ENCODE assay signal across 3 cellular contexts in the genomic region with DNA sequence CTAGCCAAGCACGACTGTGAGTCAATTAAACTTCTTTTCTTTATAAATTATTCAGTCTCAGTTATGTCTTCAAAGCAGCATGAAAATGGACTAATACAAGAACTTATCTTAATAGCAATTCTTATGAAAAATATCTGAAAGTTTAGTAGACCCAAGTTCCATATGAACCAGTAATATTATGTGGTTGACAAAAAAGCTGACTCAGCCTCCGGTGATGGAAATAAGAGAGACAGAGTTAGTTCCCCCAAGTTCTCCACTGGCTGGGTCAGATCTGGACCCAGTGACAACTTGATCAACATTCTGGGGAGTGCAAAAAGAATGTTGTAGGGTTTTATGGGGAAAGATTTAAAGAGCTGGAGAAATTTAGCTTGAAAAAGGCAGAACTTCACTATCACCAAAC.
TF ChIP-seq lines count a peak whose summit lies in the region.

No MANE protein-coding gene starts in this region.

TF ChIP-seq in A549, 52 proteins besides CTCF, POLR2A, EP300 and RAD21:
- TF ChIP-seq MAFK (IDR thresholded peaks at IDR 0.05; ENCODE audit: partially characterized antibody) (peak; percentile 68), PHF8 (IDR thresholded peaks at IDR 0.05; ENCODE audit: borderline replicate concordance, low read depth) (no peak)
TF ChIP-seq in A549: peak in this region for 1.

TF ChIP-seq in IMR-90, 13 proteins besides CTCF, POLR2A, EP300 and RAD21:
- TF ChIP-seq CHD1 (IDR thresholded peaks at IDR 0.05; ENCODE audit: low read depth, low read length) (no peak), MAZ (IDR thresholded peaks at IDR 0.05; ENCODE audit: borderline replicate concordance, low read depth, low read length) (no peak), MAFK (IDR thresholded peaks at IDR 0.05; ENCODE audit: low read depth, low read length) (peak; percentile 79)
- TF ChIP-seq, protein P1, sequence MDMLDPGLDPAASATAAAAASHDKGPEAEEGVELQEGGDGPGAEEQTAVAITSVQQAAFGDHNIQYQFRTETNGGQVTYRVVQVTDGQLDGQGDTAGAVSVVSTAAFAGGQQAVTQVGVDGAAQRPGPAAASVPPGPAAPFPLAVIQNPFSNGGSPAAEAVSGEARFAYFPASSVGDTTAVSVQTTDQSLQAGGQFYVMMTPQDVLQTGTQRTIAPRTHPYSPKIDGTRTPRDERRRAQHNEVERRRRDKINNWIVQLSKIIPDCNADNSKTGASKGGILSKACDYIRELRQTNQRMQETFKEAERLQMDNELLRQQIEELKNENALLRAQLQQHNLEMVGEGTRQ (IDR thresholded peaks at IDR 0.05; ENCODE audit: low read depth, low read length): no peak
- TF ChIP-seq, protein P2, sequence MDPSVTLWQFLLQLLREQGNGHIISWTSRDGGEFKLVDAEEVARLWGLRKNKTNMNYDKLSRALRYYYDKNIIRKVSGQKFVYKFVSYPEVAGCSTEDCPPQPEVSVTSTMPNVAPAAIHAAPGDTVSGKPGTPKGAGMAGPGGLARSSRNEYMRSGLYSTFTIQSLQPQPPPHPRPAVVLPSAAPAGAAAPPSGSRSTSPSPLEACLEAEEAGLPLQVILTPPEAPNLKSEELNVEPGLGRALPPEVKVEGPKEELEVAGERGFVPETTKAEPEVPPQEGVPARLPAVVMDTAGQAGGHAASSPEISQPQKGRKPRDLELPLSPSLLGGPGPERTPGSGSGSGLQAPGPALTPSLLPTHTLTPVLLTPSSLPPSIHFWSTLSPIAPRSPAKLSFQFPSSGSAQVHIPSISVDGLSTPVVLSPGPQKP (IDR thresholded peaks at IDR 0.05; ENCODE audit: borderline replicate concordance, low read depth, low read length): no peak

TF ChIP-seq in H1, 55 proteins besides CTCF, POLR2A, EP300 and RAD21:
- TF ChIP-seq SAP30 (IDR thresholded peaks at IDR 0.05; ENCODE audit: insufficient read depth, insufficient replicate concordance, low read length) (no peak), RFX5 (IDR thresholded peaks at IDR 0.05; ENCODE audit: borderline replicate concordance, low read depth, low read length) (no peak), ZNF274 (IDR thresholded peaks at IDR 0.05; ENCODE audit: borderline replicate concordance, extremely low read depth, low read length) (no peak), TAF7 (optimal IDR thresholded peaks at IDR 0.05; ENCODE audit: borderline replicate concordance, low read depth, low read length) (no peak), KDM1A (IDR thresholded peaks at IDR 0.05; ENCODE audit: borderline replicate concordance, low read length) (no peak), JUND (IDR thresholded peaks at IDR 0.05; ENCODE audit: low read length) (no peak), MAFK (IDR thresholded peaks at IDR 0.05; ENCODE audit: low read depth, low read length) (peak; percentile 33; the same call in 1 of the 2 replicates)
- TF ChIP-seq, protein P3, sequence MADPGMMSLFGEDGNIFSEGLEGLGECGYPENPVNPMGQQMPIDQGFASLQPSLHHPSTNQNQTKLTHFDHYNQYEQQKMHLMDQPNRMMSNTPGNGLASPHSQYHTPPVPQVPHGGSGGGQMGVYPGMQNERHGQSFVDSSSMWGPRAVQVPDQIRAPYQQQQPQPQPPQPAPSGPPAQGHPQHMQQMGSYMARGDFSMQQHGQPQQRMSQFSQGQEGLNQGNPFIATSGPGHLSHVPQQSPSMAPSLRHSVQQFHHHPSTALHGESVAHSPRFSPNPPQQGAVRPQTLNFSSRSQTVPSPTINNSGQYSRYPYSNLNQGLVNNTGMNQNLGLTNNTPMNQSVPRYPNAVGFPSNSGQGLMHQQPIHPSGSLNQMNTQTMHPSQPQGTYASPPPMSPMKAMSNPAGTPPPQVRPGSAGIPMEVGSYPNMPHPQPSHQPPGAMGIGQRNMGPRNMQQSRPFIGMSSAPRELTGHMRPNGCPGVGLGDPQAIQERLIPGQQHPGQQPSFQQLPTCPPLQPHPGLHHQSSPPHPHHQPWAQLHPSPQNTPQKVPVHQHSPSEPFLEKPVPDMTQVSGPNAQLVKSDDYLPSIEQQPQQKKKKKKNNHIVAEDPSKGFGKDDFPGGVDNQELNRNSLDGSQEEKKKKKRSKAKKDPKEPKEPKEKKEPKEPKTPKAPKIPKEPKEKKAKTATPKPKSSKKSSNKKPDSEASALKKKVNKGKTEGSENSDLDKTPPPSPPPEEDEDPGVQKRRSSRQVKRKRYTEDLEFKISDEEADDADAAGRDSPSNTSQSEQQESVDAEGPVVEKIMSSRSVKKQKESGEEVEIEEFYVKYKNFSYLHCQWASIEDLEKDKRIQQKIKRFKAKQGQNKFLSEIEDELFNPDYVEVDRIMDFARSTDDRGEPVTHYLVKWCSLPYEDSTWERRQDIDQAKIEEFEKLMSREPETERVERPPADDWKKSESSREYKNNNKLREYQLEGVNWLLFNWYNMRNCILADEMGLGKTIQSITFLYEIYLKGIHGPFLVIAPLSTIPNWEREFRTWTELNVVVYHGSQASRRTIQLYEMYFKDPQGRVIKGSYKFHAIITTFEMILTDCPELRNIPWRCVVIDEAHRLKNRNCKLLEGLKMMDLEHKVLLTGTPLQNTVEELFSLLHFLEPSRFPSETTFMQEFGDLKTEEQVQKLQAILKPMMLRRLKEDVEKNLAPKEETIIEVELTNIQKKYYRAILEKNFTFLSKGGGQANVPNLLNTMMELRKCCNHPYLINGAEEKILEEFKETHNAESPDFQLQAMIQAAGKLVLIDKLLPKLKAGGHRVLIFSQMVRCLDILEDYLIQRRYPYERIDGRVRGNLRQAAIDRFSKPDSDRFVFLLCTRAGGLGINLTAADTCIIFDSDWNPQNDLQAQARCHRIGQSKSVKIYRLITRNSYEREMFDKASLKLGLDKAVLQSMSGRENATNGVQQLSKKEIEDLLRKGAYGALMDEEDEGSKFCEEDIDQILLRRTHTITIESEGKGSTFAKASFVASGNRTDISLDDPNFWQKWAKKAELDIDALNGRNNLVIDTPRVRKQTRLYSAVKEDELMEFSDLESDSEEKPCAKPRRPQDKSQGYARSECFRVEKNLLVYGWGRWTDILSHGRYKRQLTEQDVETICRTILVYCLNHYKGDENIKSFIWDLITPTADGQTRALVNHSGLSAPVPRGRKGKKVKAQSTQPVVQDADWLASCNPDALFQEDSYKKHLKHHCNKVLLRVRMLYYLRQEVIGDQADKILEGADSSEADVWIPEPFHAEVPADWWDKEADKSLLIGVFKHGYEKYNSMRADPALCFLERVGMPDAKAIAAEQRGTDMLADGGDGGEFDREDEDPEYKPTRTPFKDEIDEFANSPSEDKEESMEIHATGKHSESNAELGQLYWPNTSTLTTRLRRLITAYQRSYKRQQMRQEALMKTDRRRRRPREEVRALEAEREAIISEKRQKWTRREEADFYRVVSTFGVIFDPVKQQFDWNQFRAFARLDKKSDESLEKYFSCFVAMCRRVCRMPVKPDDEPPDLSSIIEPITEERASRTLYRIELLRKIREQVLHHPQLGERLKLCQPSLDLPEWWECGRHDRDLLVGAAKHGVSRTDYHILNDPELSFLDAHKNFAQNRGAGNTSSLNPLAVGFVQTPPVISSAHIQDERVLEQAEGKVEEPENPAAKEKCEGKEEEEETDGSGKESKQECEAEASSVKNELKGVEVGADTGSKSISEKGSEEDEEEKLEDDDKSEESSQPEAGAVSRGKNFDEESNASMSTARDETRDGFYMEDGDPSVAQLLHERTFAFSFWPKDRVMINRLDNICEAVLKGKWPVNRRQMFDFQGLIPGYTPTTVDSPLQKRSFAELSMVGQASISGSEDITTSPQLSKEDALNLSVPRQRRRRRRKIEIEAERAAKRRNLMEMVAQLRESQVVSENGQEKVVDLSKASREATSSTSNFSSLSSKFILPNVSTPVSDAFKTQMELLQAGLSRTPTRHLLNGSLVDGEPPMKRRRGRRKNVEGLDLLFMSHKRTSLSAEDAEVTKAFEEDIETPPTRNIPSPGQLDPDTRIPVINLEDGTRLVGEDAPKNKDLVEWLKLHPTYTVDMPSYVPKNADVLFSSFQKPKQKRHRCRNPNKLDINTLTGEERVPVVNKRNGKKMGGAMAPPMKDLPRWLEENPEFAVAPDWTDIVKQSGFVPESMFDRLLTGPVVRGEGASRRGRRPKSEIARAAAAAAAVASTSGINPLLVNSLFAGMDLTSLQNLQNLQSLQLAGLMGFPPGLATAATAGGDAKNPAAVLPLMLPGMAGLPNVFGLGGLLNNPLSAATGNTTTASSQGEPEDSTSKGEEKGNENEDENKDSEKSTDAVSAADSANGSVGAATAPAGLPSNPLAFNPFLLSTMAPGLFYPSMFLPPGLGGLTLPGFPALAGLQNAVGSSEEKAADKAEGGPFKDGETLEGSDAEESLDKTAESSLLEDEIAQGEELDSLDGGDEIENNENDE (IDR thresholded peaks at IDR 0.05; ENCODE audit: insufficient replicate concordance, low read length): no peak
